21 cellular contexts compared by ENCODE assay signal in genomic region chr3:58993547-58993946, GRCh38. TPM values are rescaled to one million over a fixed set of nuclear protein-coding genes. Genes with fewer than 3 reads are reported as not detected.
DNase-seq lines count a peak whose midpoint lies in the region; ATAC-seq, FAIRE-seq and TF ChIP-seq lines count a peak whose summit lies in the region.
"Had no signal": no experiment of that assay in that cellular context is flagged by ENCODE, and none has a peak within 500 bp of the region (broad histone marks: within the 10 kb centered on the region; RNA-seq: fewer than 3 reads in every experiment).

No MANE protein-coding gene starts in this region.

- H4K20me1 ChIP-seq in IMR-90 (ENCODE audit: insufficient read depth, low read length) (no peaks in the 10 kb centered on the region), K562 (replicated peaks; ENCODE audit: control insufficient read depth, insufficient read depth, low read length) (no peaks in the 10 kb centered on the region), H9 (ENCODE audit: control insufficient read depth, insufficient read depth, insufficient read length) (no peaks in the 10 kb centered on the region)
- H4K20me1 ChIP-seq: BLaER1 treated with 17β-estradiol and CSF1 and Interleukin-3, amounts not matched to agents 10 nM and 100 nM had no signal

- H3K4me2 ChIP-seq in IMR-90 (ENCODE audit: low read depth, low read length), result no peak overlapping the region
- H3K4me2 ChIP-seq in K562 (ENCODE audit: insufficient read depth, low read length), result no peak overlapping the region
- no peak overlapping the region for H3K4me2 ChIP-seq in H9 (ENCODE audit: insufficient read depth, insufficient read length, low read length)
- H3K4me2 ChIP-seq: A549; BLaER1 treated with 17β-estradiol and CSF1 and Interleukin-3, amounts not matched to agents 10 nM and 100 nM had no signal

- WGBS in IMR-90 (ENCODE audit: extremely low coverage in 2 of 2, insufficient read length in 1 of 2), 2 experiments, result no CpG with 5 or more reads among the region's 2 CpGs
- WGBS in K562 (ENCODE audit: insufficient coverage, low coverage, missing lambda C conversion rate), result 25% methylated on average over 2 of the region's 2 CpGs
- no CpG with 5 or more reads among the region's 2 CpGs for WGBS in H9 (ENCODE audit: extremely low coverage, insufficient read length, low lambda C conversion rate)

- H3K23ac ChIP-seq in IMR-90 (ENCODE audit: low read depth, low read length), result no peak overlapping the region
- H3K23ac ChIP-seq in H9 (ENCODE audit: insufficient read length, low read depth, low read length), result no peak overlapping the region

- no peak overlapping the region for H3K9ac ChIP-seq in IMR-90 (ENCODE audit: low read depth, low read length)
- no peak overlapping the region for H3K9ac ChIP-seq in K562 (ENCODE audit: insufficient read depth in 1 of 2, low read depth in 2 of 2, low read length in 2 of 2)
- H3K9ac ChIP-seq in H9 (ENCODE audit: extremely low read depth, insufficient read length, low read length), result no peak overlapping the region
- H3K9ac ChIP-seq: BLaER1 treated with 17β-estradiol and CSF1 and Interleukin-3, amounts not matched to agents 10 nM and 100 nM had no signal

- dilution Hi-C loops in IMR-90 (cut with HindIII; ENCODE audit: low sequenced_read_pairs, unreplicated experiment), result no loop called here

- H3T11ph ChIP-seq in H9 (ENCODE audit: low read length), result no peak overlapping the region

- no peak overlapping the region for H3K4me3 Mint-ChIP-seq in H9
- H3K4me3 Mint-ChIP-seq in stimulated activated naive B cell treated with anti-CD40 and anti-IgM and Interleukin-4, amounts not matched to agents 10 μg/mL and 1 μg/mL and 100 μg/mL, for 72 hours, result no peak overlapping the region
- H3K4me3 Mint-ChIP-seq: B cell; CD4-positive, alpha-beta T cell; CD8-positive, alpha-beta T cell had no signal

- H3K4me1 ChIP-seq in HEK293 (ENCODE audit: control insufficient read depth, insufficient read depth, low read length) (no peaks in the 10 kb centered on the region), IMR-90 (ENCODE audit: control insufficient read depth, insufficient read depth, low read length) (peaks cover 10% of the 10 kb centered on the region), K562 (replicated peaks in 1 of 2; ENCODE audit: control insufficient read depth in 2 of 2, insufficient read depth in 2 of 2, low read length in 2 of 2) (peaks cover 0 to 10% of the 10 kb centered on the region in 2 experiments; a peak in 2 of 5 replicates), H9 (ENCODE audit: insufficient read depth, low read length) (no peaks in the 10 kb centered on the region)
- H3K4me1 ChIP-seq: Caco-2 had no signal

- H3K9me1 ChIP-seq in IMR-90 (ENCODE audit: insufficient read depth, low read length) (peaks cover 5% of the 10 kb centered on the region; the same call in 1 of the 2 replicates), K562 (ENCODE audit: control insufficient read depth, insufficient read depth, low read length) (no peaks in the 10 kb centered on the region)

- no peak overlapping the region for H4K91ac ChIP-seq in IMR-90 (ENCODE audit: insufficient read depth, low read depth, low read length)
- H4K91ac ChIP-seq in H9 (ENCODE audit: insufficient read length, low read depth, low read length), result no peak overlapping the region

- H3K4me1 Mint-ChIP-seq in H9, result peaks cover 10 to 11% of the 10 kb centered on the region in 2 experiments
- peaks cover 3 to 8% of the 10 kb centered on the region in 2 donors for H3K4me1 Mint-ChIP-seq in stimulated activated naive B cell treated with anti-CD40 and anti-IgM and Interleukin-4, amounts not matched to agents 10 μg/mL and 1 μg/mL and 100 μg/mL, for 72 hours

- TF ChIP-seq CTCF in HEK293 (tag by site-specific recombination; IDR thresholded peaks at IDR 0.05) (no peak), IMR-90 (conservative IDR thresholded peaks at IDR 0.05; ENCODE audit: low read depth, low read length) (no peak), K562 (IDR thresholded peaks at IDR 0.05 in 2 of 3, conservative IDR thresholded peaks at IDR 0.05 in 1 of 3; ENCODE audit: insufficient read depth in 2 of 3, low read depth in 1 of 3, low read length in 3 of 3) (no peak), H9 (conservative IDR thresholded peaks at IDR 0.05) (no peak)

- H3K9me3 Mint-ChIP-seq in H9, result no peaks in the 10 kb centered on the region
- no peaks in the 10 kb centered on the region for H3K9me3 Mint-ChIP-seq in stimulated activated naive B cell treated with anti-CD40 and anti-IgM and Interleukin-4, amounts not matched to agents 10 μg/mL and 1 μg/mL and 100 μg/mL, for 72 hours
- H3K9me3 Mint-ChIP-seq: CD4-positive, alpha-beta T cell; CD8-positive, alpha-beta T cell had no signal

- CTCF ChIA-PET in HEK293 (lab: Yijun Ruan, JAX), result interaction anchor here (0.8 to 1.8 kb wide), 3 partner anchors 28 to 169 kb away, joined by 3 to 8 read pairs (median 7); no protein-coding TSS in a partner anchor
- CTCF ChIA-PET in IMR-90 (lab: Yijun Ruan, JAX), result interaction anchor here (1.4 to 1.6 kb wide), 2 partner anchors 59 to 864 kb away, joined by 3 to 10 read pairs; no protein-coding TSS in a partner anchor
- CTCF ChIA-PET in K562 (lab: Yijun Ruan, JAX; ENCODE audit: low intra/inter-chr PET ratio), result no interaction called here

- POLR2A ChIA-PET in HEK293 (lab: Yijun Ruan, JAX) (no interaction called here), IMR-90 (lab: Charles Lee; ENCODE audit: unreplicated experiment) (no interaction called here), K562 (lab: Yijun Ruan, JAX) (no interaction called here)

- H3K79me1 ChIP-seq in IMR-90 (ENCODE audit: low read depth in 1 of 2, low read length in 2 of 2), result no peaks in the 10 kb centered on the region
- H3K79me1 ChIP-seq in H9 (ENCODE audit: insufficient read depth, low read depth, low read length, poor library complexity, severe bottlenecking), result no peaks in the 10 kb centered on the region

- DNase-seq in IMR-90 (no peak), K562 (ENCODE audit: extremely low read depth in 1 of 4, low spot score in 3 of 4) (no peak), H9 (no peak), KBM-7 (no peak)
- DNase-seq in stimulated activated naive B cell treated with anti-CD40 and anti-IgM and Interleukin-4, amounts not matched to agents 10 μg/mL and 1 μg/mL and 100 μg/mL, for 72 hours, result no peak
- DNase-seq: AML-193; Caco-2; Calu3; CD4-positive, alpha-beta T cell; CD8-positive, alpha-beta T cell; DMS79 treated with DMSO at 0.1 percent for 48 hours; GF-D8 had no signal

- H3K27ac ChIP-seq in HEK293 (ENCODE audit: extremely low read depth, low read depth, low read length), result no peak overlapping the region
- H3K27ac ChIP-seq in IMR-90 (ENCODE audit: insufficient read depth, low read length), result no peak overlapping the region
- no peak overlapping the region for H3K27ac ChIP-seq in K562 (ENCODE audit: extremely low read depth, low read depth, low read length)
- no peak overlapping the region for H3K27ac ChIP-seq in H9 (ENCODE audit: insufficient read length, low read depth, low read length)
- H3K27ac ChIP-seq: 22Rv1; A549; BLaER1 treated with 17β-estradiol and CSF1 and Interleukin-3, amounts not matched to agents 10 nM and 100 nM; C4-2B had no signal

- H2BK5ac ChIP-seq in IMR-90 (ENCODE audit: low read depth, low read length, poor library complexity, severe bottlenecking) (no peak overlapping the region), H9 (ENCODE audit: insufficient read length, low read length) (no peak overlapping the region)

- TF ChIP-seq POLR2A in IMR-90 (IDR thresholded peaks at IDR 0.05; ENCODE audit: low read depth, low read length), result no peak
- no peak for TF ChIP-seq POLR2A in K562 (conservative IDR thresholded peaks at IDR 0.05)

- no peaks in the 10 kb centered on the region for H3K23me2 ChIP-seq in H9 (ENCODE audit: insufficient read length, low read depth, low read length, poor library complexity, severe bottlenecking)

- H3K36me3 ChIP-seq in HEK293 (ENCODE audit: control insufficient read depth in 2 of 2, insufficient read depth in 1 of 2, low read length in 2 of 2) (no peaks in the 10 kb centered on the region), IMR-90 (ENCODE audit: control insufficient read depth, insufficient read depth, low read length) (no peaks in the 10 kb centered on the region), K562 (ENCODE audit: control insufficient read depth, insufficient read depth, low read length) (no peaks in the 10 kb centered on the region; the same call in 2 of the 3 replicates)

- H3K27me3 Mint-ChIP-seq in H9 (ENCODE audit: low read depth), result no peaks in the 10 kb centered on the region; the same call in 1 of the 2 replicates
- H3K27me3 Mint-ChIP-seq in stimulated activated naive B cell treated with anti-CD40 and anti-IgM and Interleukin-4, amounts not matched to agents 10 μg/mL and 1 μg/mL and 100 μg/mL, for 72 hours, result no peaks in the 10 kb centered on the region
- H3K27me3 Mint-ChIP-seq: B cell; CD4-positive, alpha-beta T cell had no signal

- H3K56ac ChIP-seq in IMR-90 (ENCODE audit: extremely low read depth, insufficient read depth, low read length) (no peak overlapping the region), H9 (ENCODE audit: insufficient read length, low read depth, low read length) (no peak overlapping the region)

- H2BK120ac ChIP-seq in IMR-90 (ENCODE audit: low read depth, low read length) (peak overlapping the region; percentile 42; the same call in 1 of the 2 replicates), H9 (ENCODE audit: low read depth, low read length, poor library complexity, severe bottlenecking) (no peak overlapping the region)

- H3K9me3 ChIP-seq in HEK293 (ENCODE audit: control insufficient read depth, insufficient read depth, low read depth, low read length) (no peaks in the 10 kb centered on the region), IMR-90 (ENCODE audit: control insufficient read depth, insufficient read depth, low read length) (no peaks in the 10 kb centered on the region), K562 (replicated peaks; ENCODE audit: control insufficient read depth, insufficient read depth, low read depth, low read length) (no peaks in the 10 kb centered on the region), H9 (ENCODE audit: control insufficient read depth, low read depth, low read length) (no peaks in the 10 kb centered on the region)
- H3K9me3 ChIP-seq: A549, Caco-2 had no signal

- TF ChIP-seq RAD21 in IMR-90 (IDR thresholded peaks at IDR 0.05; ENCODE audit: low read length) (no peak), K562 (CRISPR knock-in tag; conservative IDR thresholded peaks at IDR 0.05 in 1 of 2, IDR thresholded peaks at IDR 0.05 in 1 of 2) (no peak)

- peak overlapping the region; percentile 67; the same call in 1 of the 3 replicates for H2BK15ac ChIP-seq in IMR-90 (ENCODE audit: low read depth, low read length)
- no peak overlapping the region for H2BK15ac ChIP-seq in H9 (ENCODE audit: low read depth, low read length)

- H3K36me3 Mint-ChIP-seq in H9 (ENCODE audit: insufficient read depth in 1 of 3, low read depth in 3 of 3), result no peaks in the 10 kb centered on the region
- H3K36me3 Mint-ChIP-seq in stimulated activated naive B cell treated with anti-CD40 and anti-IgM and Interleukin-4, amounts not matched to agents 10 μg/mL and 1 μg/mL and 100 μg/mL, for 72 hours, result no peaks in the 10 kb centered on the region
- H3K36me3 Mint-ChIP-seq: CD8-positive, alpha-beta T cell had no signal

- H3K27ac Mint-ChIP-seq in H9, result peak overlapping the region in 1 of 3 experiments; percentile 79; a peak in 1 of 7 replicates
- H3K27ac Mint-ChIP-seq in stimulated activated naive B cell treated with anti-CD40 and anti-IgM and Interleukin-4, amounts not matched to agents 10 μg/mL and 1 μg/mL and 100 μg/mL, for 72 hours, result no peak overlapping the region
- H3K27ac Mint-ChIP-seq: B cell; CD4-positive, alpha-beta T cell; CD8-positive, alpha-beta T cell had no signal

- H3K18ac ChIP-seq in IMR-90 (ENCODE audit: low read depth, low read length) (no peak overlapping the region), H9 (ENCODE audit: insufficient read length, low read depth, low read length) (no peak overlapping the region)

- H3K27me3 ChIP-seq in IMR-90 (ENCODE audit: control insufficient read depth, insufficient read depth, low read length), result no peaks in the 10 kb centered on the region
- H3K27me3 ChIP-seq in K562 (ENCODE audit: control insufficient read depth in 2 of 2, insufficient read depth in 2 of 2, low read length in 2 of 2), result no peaks in the 10 kb centered on the region
- no peaks in the 10 kb centered on the region for H3K27me3 ChIP-seq in H9 (ENCODE audit: insufficient read depth, low read length)
- H3K27me3 ChIP-seq: BLaER1 treated with 17β-estradiol and CSF1 and Interleukin-3, amounts not matched to agents 10 nM and 100 nM had no signal

- BruUV-seq in IMR-90 (replicated peaks; lab: Mats Ljungman, UMichigan), result no TSS peak
- BruUV-seq in K562 (replicated peaks; lab: Mats Ljungman, UMichigan), result no TSS peak

- intact Hi-C loops in IMR-90 (cut with micrococcal nuclease) (loop anchor here (5.0 to 10.0 kb wide), 2 partner anchors 351 to 431 kb away; no protein-coding TSS in a partner anchor), K562 (cut with micrococcal nuclease) (loop anchor here (5.0 kb wide), 1 partner anchor 219 kb away; no protein-coding TSS in a partner anchor)

- FAIRE-seq in K562 (lab: Jason Lieb, UNC), result no peak
- FAIRE-seq: A549, D721Med, G401.6, GM12891 had no signal

- H2BK12ac ChIP-seq in H9 (ENCODE audit: insufficient read length, low read depth, low read length), result no peak overlapping the region

- in situ Hi-C loops in IMR-90 (cut with MboI; ENCODE audit: low sequenced_read_pairs), result loop anchor here (10.0 to 25.0 kb wide), 4 partner anchors 211 to 819 kb away; no protein-coding TSS in a partner anchor
- in situ Hi-C loops in K562 (cut with MboI), result no loop called here
- in situ Hi-C loops in KBM-7 (cut with MboI; ENCODE audit: low pct_unique_long_range_greater_than_20kb, low sequenced_read_pairs), result no loop called here

- H3K14ac ChIP-seq in IMR-90 (replicated peaks; ENCODE audit: low read depth, low read length), result no peak overlapping the region
- H3K14ac ChIP-seq in H9 (ENCODE audit: insufficient read depth, low read length), result no peak overlapping the region

- H2AK5ac ChIP-seq in IMR-90 (ENCODE audit: low read depth, low read length) (peak overlapping the region; percentile 90; the same call in 1 of the 2 replicates), H9 (ENCODE audit: insufficient read length, low read length) (no peak overlapping the region)

- H4K5ac ChIP-seq in IMR-90 (ENCODE audit: low read depth, low read length) (no peak overlapping the region), H9 (ENCODE audit: insufficient read length, low read depth, low read length) (no peak overlapping the region)

- H2AFZ ChIP-seq in IMR-90 (replicated peaks; ENCODE audit: low read length, poor library complexity), result no peak overlapping the region
- H2AFZ ChIP-seq in K562 (ENCODE audit: low read depth, low read length), result no peak overlapping the region
- H2AFZ ChIP-seq in H9 (ENCODE audit: low read length), result no peak overlapping the region

- H2AK9ac ChIP-seq in IMR-90 (replicated peaks; ENCODE audit: low read depth, low read length, poor library complexity), result no peak overlapping the region

- H4K8ac ChIP-seq in IMR-90 (ENCODE audit: low read depth in 2 of 2, low read length in 2 of 2) (no peak overlapping the region), H9 (replicated peaks; ENCODE audit: insufficient read length, low read depth, low read length) (no peak overlapping the region)

- no peak for TF ChIP-seq EP300 in K562 (IDR thresholded peaks at IDR 0.05; ENCODE audit: low read length)

- ATAC-seq in IMR-90 (ENCODE audit: low read depth) (no peak), K562 (no peak)
- no peak for ATAC-seq in stimulated activated naive B cell treated with anti-CD40 and anti-IgM and Interleukin-4, amounts not matched to agents 10 μg/mL and 1 μg/mL and 100 μg/mL, for 72 hours (replicated peaks)
- ATAC-seq: A549; CD8-positive, alpha-beta T cell had no signal

- H3K4ac ChIP-seq in IMR-90 (ENCODE audit: low read depth, low read length) (no peak overlapping the region), H9 (ENCODE audit: low read depth, low read length) (no peak overlapping the region)

- H3K79me2 ChIP-seq in K562 (ENCODE audit: control insufficient read depth, insufficient read depth, low read length), result no peaks in the 10 kb centered on the region
- H3K79me2 ChIP-seq in H9 (ENCODE audit: insufficient read depth, low read length), result no peaks in the 10 kb centered on the region

- H2BK20ac ChIP-seq in IMR-90 (ENCODE audit: low read depth, low read length) (no peak overlapping the region), H9 (ENCODE audit: low read depth, low read length, poor library complexity, severe bottlenecking) (no peak overlapping the region)

- H3K4me3 ChIP-seq in HEK293 (ENCODE audit: low read depth, low read length), result no peak overlapping the region
- H3K4me3 ChIP-seq in IMR-90 (ENCODE audit: insufficient read depth, low read depth, low read length), result no peak overlapping the region
- H3K4me3 ChIP-seq in K562, result no peak overlapping the region
- H3K4me3 ChIP-seq: A549; BLaER1 treated with 17β-estradiol and CSF1 and Interleukin-3, amounts not matched to agents 10 nM and 100 nM had no signal

RNA-seq across cellular contexts. Expression of gene CFAP20DC, which starts 56.3 kb away (rescaled TPM):
- total RNA-seq in IMR-90 (2012; rRNA removed) (1.6 and 2.8 TPM in 2 replicates), K562 (2014; rRNA removed) (1.6 and 2.5 TPM in 2 replicates), K562 (2014; rRNA removed; fragmentation: Illumina TruSeq; extraction: Trizol) (5.4 and 6.3 TPM in 2 replicates), K562 (2015; rRNA removed; fragmentation: Illumina TruSeq; extraction: Trizol) (4.9 and 5.8 TPM in 2 replicates), K562 (2021) (3.5 and 4.6 TPM in 2 replicates), H9 (2021) (4.5 and 5.2 TPM in 2 replicates)
- polyA plus RNA-seq in IMR-90 (2012; rRNA removed) (0.96 and 1.2 TPM in 2 replicates), K562 (2011; rRNA removed) (3.1 and 5.9 TPM in 2 replicates), K562 (2014; fragmentation: Illumina TruSeq; extraction: Trizol) (3.3 and 3.6 TPM in 2 replicates), K562 (2014; fragmentation: Nextera tagmentation; extraction: Ambion mirVana) (1 to 10 TPM; 3.8 to 4.7 TPM), K562 (2014; rRNA removed) (2.3 and 2.9 TPM in 2 replicates)
- polyA plus RNA-seq in IMR-90 (2012; cell fraction: cytosol; rRNA removed), result 0.32 and 0.40 TPM in 2 replicates
- polyA plus RNA-seq in IMR-90 (2012; cell fraction: nucleus; rRNA removed; ENCODE audit: low replicate concordance), result 0.33 and 1.8 TPM in 2 replicates
- 6.6 and 14.2 TPM in 2 replicates for total RNA-seq in K562 (2011; cell fraction: chromatin; rRNA removed; ENCODE audit: low replicate concordance)
- total RNA-seq in K562 (2011; cell fraction: nucleolus; rRNA removed), result 3.5 and 5.1 TPM in 2 replicates
- total RNA-seq in K562 (2011; cell fraction: nucleoplasm; rRNA removed), result 6.3 and 9.5 TPM in 2 replicates
- polyA plus RNA-seq in K562 (2011; cell fraction: cytosol; rRNA removed), result 1.1 and 1.7 TPM in 2 replicates
- 3.0 and 3.9 TPM in 2 replicates for polyA plus RNA-seq in K562 (2011; cell fraction: nucleus; rRNA removed)
- 2.4 and 3.0 TPM in 2 replicates for polyA plus RNA-seq in K562 (2012)
- 5.3 and 5.6 TPM in 2 replicates for polyA minus RNA-seq in K562 (2011; rRNA and poly(A)+ RNA removed)
- 1.3 and 1.8 TPM in 2 replicates for polyA minus RNA-seq in K562 (2011; cell fraction: cytosol; rRNA and poly(A)+ RNA removed)
- 6.9 and 7.4 TPM in 2 replicates for polyA minus RNA-seq in K562 (2011; cell fraction: nucleus; rRNA and poly(A)+ RNA removed)

Comparison
In these comparisons a context has a peak if more than half of its experiments do, and no peak if none do; other contexts are left out.
1. Of the 44 proteins assayed by ChIP-seq in both K562 and HEK293: peak only in K562: none; only in HEK293: none; in both: ZNF146; in neither: 43.